8 cellular contexts compared by ENCODE assay signal in the genomic region with DNA sequence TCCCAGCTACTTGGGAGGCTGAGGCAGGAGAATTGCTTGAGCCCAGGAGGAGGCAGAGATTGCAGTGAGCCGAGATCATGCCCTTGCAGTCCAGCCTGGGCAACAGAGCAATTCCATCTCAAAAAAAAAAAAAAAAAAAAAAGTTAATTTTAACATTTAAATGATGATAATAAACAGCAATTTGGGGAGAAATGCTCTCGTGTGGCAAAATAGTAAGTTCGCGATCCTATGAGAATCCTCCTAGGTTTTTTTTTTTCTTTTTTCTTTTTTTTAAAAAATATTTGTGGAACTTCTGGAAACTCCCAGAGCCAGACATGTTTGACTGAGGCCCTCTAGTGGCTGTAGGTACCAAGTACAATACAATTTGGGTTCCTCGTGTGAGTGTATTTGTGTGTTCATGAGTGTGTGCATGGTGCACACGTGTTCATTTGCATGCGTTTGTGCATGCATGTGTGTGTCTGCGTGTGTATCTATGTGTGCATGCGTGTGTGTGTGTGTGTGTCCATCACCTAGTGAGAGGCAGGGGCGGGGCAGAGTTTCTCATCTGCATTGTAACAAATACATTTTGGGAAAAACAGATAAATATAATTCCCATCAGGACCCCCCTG. TPM values are rescaled to one million over a fixed set of nuclear protein-coding genes. Genes with fewer than 3 reads are reported as not detected.
A peak's percentile ranks its signal among the peaks of the same experiment; 100 is the strongest.
DNase-seq lines count a peak whose midpoint lies in the region; ATAC-seq and FAIRE-seq lines count a peak whose summit lies in the region.

No MANE protein-coding gene starts in this region.

- H3K27ac ChIP-seq in trophoblast cell (ENCODE audit: low read depth, low read length) = no peak overlapping the region

- intact Hi-C loops in activated T-helper 1 cell treated with anti-CD3 and anti-CD28 coated beads, Interleukin-12 subunit alpha, Interleukin-12 subunit beta, Interleukin-2, Interleukin-4 antibody, amounts not matched to agents 30 ng/mL and 10 ng/mL and 1 ng/mL, durations not matched to agents 14 hours and 24 hours and 36 hours (cut with micrococcal nuclease) = loop anchor here (1.0 to 5.0 kb wide), 4 partner anchors 64 to 235 kb away; partner anchors contain the start of genes PLEKHJ1 and SF3A2

- peaks cover 2% of the 10 kb centered on the region for H3K27me3 Mint-ChIP-seq in activated T-helper 1 cell treated with anti-CD3 and anti-CD28 coated beads, Interleukin-12 subunit alpha, Interleukin-12 subunit beta, Interleukin-2, Interleukin-4 antibody, amounts not matched to agents 30 ng/mL and 10 ng/mL and 1 ng/mL, durations not matched to agents 14 hours and 24 hours and 36 hours (ENCODE audit: insufficient read depth)

- FAIRE-seq in frontal cortex (lab: Jason Lieb, UNC) = no peak

- no peak overlapping the region for H3K23ac ChIP-seq in trophoblast cell (ENCODE audit: low read length)

- H2BK120ac ChIP-seq in trophoblast cell (ENCODE audit: insufficient read depth, low read length, poor library complexity) = no peak overlapping the region

- H3K18ac ChIP-seq in trophoblast cell (ENCODE audit: low read length) = no peak overlapping the region

- in situ Hi-C loops in Caki2 (cut with HindIII; ENCODE audit: low pct_unique_long_range_greater_than_20kb, low sequenced_read_pairs) = no loop called here

- H3K4me2 ChIP-seq in trophoblast cell (ENCODE audit: low read length) = no peak overlapping the region

- no peak overlapping the region for H3K4me3 Mint-ChIP-seq in activated T-helper 1 cell treated with anti-CD3 and anti-CD28 coated beads, Interleukin-12 subunit alpha, Interleukin-12 subunit beta, Interleukin-2, Interleukin-4 antibody, amounts not matched to agents 30 ng/mL and 10 ng/mL and 1 ng/mL, durations not matched to agents 14 hours and 24 hours and 36 hours

- no peak overlapping the region for H4K91ac ChIP-seq in trophoblast cell (ENCODE audit: low read depth, low read length)

- peaks cover 5% of the 10 kb centered on the region for H3K4me1 Mint-ChIP-seq in activated T-helper 1 cell treated with anti-CD3 and anti-CD28 coated beads, Interleukin-12 subunit alpha, Interleukin-12 subunit beta, Interleukin-2, Interleukin-4 antibody, amounts not matched to agents 30 ng/mL and 10 ng/mL and 1 ng/mL, durations not matched to agents 14 hours and 24 hours and 36 hours (ENCODE audit: low read depth)

- H2AK5ac ChIP-seq in trophoblast cell (ENCODE audit: low read length) = no peak overlapping the region

- H3K14ac ChIP-seq in trophoblast cell (ENCODE audit: low read length) = no peak overlapping the region

- no peak overlapping the region for H4K12ac ChIP-seq in trophoblast cell (ENCODE audit: low read depth, low read length)

- no peaks in the 10 kb centered on the region for H3K79me2 ChIP-seq in trophoblast cell (ENCODE audit: control insufficient read depth, insufficient read depth, low read length, poor library complexity)

- ATAC-seq in HG03097 (IDR thresholded peaks at IDR 0.05; ENCODE audit: low FRiP score, unreplicated experiment) = no peak

- H3K4me1 ChIP-seq in trophoblast cell (ENCODE audit: control insufficient read depth in 1 of 2, insufficient read depth in 2 of 2, low read length in 2 of 2) = no peaks in the 10 kb centered on the region

- no peak overlapping the region for H3K4me3 ChIP-seq in trophoblast cell (ENCODE audit: low read depth, low read length)

- no peaks in the 10 kb centered on the region for H3K36me3 ChIP-seq in trophoblast cell (ENCODE audit: control insufficient read depth in 1 of 2, insufficient read depth in 2 of 2, low read length in 2 of 2)

- no peak overlapping the region for H2BK5ac ChIP-seq in trophoblast cell (ENCODE audit: low read depth, low read length, poor library complexity)

- no peak overlapping the region for H3K4ac ChIP-seq in trophoblast cell (ENCODE audit: low read depth, low read length)

- no peaks in the 10 kb centered on the region for H3K9me3 Mint-ChIP-seq in activated T-helper 1 cell treated with anti-CD3 and anti-CD28 coated beads, Interleukin-12 subunit alpha, Interleukin-12 subunit beta, Interleukin-2, Interleukin-4 antibody, amounts not matched to agents 30 ng/mL and 10 ng/mL and 1 ng/mL, durations not matched to agents 14 hours and 24 hours and 36 hours

- H3K36me3 Mint-ChIP-seq in activated T-helper 1 cell treated with anti-CD3 and anti-CD28 coated beads, Interleukin-12 subunit alpha, Interleukin-12 subunit beta, Interleukin-2, Interleukin-4 antibody, amounts not matched to agents 30 ng/mL and 10 ng/mL and 1 ng/mL, durations not matched to agents 14 hours and 24 hours and 36 hours (ENCODE audit: low read depth) = no peaks in the 10 kb centered on the region

- peaks cover 7% of the 10 kb centered on the region for H3K9me3 ChIP-seq in trophoblast cell (ENCODE audit: insufficient read depth, low read depth, low read length)

- no peaks in the 10 kb centered on the region for H3K79me1 ChIP-seq in trophoblast cell (ENCODE audit: low read length)

- no peak overlapping the region for H3K27ac Mint-ChIP-seq in activated T-helper 1 cell treated with anti-CD3 and anti-CD28 coated beads, Interleukin-12 subunit alpha, Interleukin-12 subunit beta, Interleukin-2, Interleukin-4 antibody, amounts not matched to agents 30 ng/mL and 10 ng/mL and 1 ng/mL, durations not matched to agents 14 hours and 24 hours and 36 hours

- DNase-seq in Caki2 (ENCODE audit: low read depth) = peak; percentile 48
- peak; percentile 58 for DNase-seq in HCEC 1CT
- DNase-seq in NCI-H748 (lab: John Stamatoyannopoulos, UW; ENCODE audit: unreplicated experiment) = peak; percentile 60
- peak; percentile 29 for DNase-seq in activated T-helper 1 cell treated with anti-CD3 and anti-CD28 coated beads, Interleukin-12 subunit alpha, Interleukin-12 subunit beta, Interleukin-2, Interleukin-4 antibody, amounts not matched to agents 30 ng/mL and 10 ng/mL and 1 ng/mL, durations not matched to agents 14 hours and 24 hours and 36 hours (ENCODE audit: low spot score)
- peak; percentile 67 to 68 for DNase-seq in frontal cortex (ENCODE audit: low spot score in 2 of 2)
- peak; percentile 37 to 88 for DNase-seq in trophoblast cell
- no peak for DNase-seq in cortex of kidney (lab: John Stamatoyannopoulos, UW)

- no peak overlapping the region for H2BK12ac ChIP-seq in trophoblast cell (ENCODE audit: low read length)

- no peak overlapping the region for H2AFZ ChIP-seq in trophoblast cell (ENCODE audit: insufficient read depth, low read length, poor library complexity)

- no peaks in the 10 kb centered on the region for H3K27me3 ChIP-seq in trophoblast cell (ENCODE audit: insufficient read depth, low read length)

- no CpG with 5 or more reads among the region's 10 CpGs for WGBS in trophoblast cell (ENCODE audit: extremely low coverage, insufficient coverage, insufficient read length)

- H3K9ac ChIP-seq in trophoblast cell (ENCODE audit: low read length) = no peak overlapping the region

- H4K8ac ChIP-seq in trophoblast cell (ENCODE audit: low read depth, low read length) = no peak overlapping the region

RNA-seq across cellular contexts. Expression of gene TMPRSS9, which starts 31.2 kb away (rescaled TPM):
- total RNA-seq in Caki2 (2014; rRNA removed; shearing (Covaris generic); ENCODE audit: low replicate concordance) = 0.09 and 0.44 TPM in 2 replicates
- not detected in 2 replicates for total RNA-seq in activated T-helper 1 cell treated with anti-CD3 and anti-CD28 coated beads, Interleukin-12 subunit alpha, Interleukin-12 subunit beta, Interleukin-2, Interleukin-4 antibody, amounts not matched to agents 30 ng/mL and 10 ng/mL and 1 ng/mL, durations not matched to agents 14 hours and 24 hours and 36 hours
- 0.41 TPM for total RNA-seq in frontal cortex
- 0.15 and 0.18 TPM in 2 replicates for polyA plus RNA-seq in trophoblast cell (2013)

RNA-seq across cellular contexts. Expression of gene TIMM13, which starts 36.2 kb away (rescaled TPM):
- total RNA-seq in Caki2 (2014; rRNA removed; shearing (Covaris generic); ENCODE audit: low replicate concordance) = 31.9 and 50.6 TPM in 2 replicates
- total RNA-seq in activated T-helper 1 cell treated with anti-CD3 and anti-CD28 coated beads, Interleukin-12 subunit alpha, Interleukin-12 subunit beta, Interleukin-2, Interleukin-4 antibody, amounts not matched to agents 30 ng/mL and 10 ng/mL and 1 ng/mL, durations not matched to agents 14 hours and 24 hours and 36 hours = 178 and 185 TPM in 2 replicates
- total RNA-seq in frontal cortex = 18.3 TPM
- polyA plus RNA-seq in trophoblast cell (2013) = 79.5 and 82.1 TPM in 2 replicates
